In the genomic region with DNA sequence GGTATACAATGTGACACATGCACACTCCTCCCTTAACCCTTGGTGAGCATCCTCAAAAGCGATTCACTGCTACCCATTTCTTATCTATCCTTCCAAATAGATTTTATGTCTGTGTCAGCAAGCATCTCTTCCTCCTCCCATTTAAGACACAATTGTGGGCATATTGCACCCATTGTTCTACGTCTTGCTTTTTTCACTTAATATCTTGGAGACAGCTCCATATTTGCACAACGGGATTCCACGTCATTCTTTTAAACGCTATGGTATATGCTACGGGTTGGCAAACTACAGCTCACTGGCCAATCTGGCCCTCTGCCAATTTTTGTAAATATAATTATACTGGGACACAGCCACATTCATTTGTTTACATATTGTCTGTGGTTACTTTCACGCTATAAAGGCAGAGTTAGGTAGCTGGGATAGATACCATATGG, we compare ENCODE assay signal across 8 cellular contexts.
DNase-seq lines count a peak whose midpoint lies in the region; ATAC-seq and TF ChIP-seq lines count a peak whose summit lies in the region.

No MANE protein-coding gene starts in this region.

- DNase-seq in GM03348 (ENCODE audit: low spot score) = peak; percentile 29
- peak; percentile 56 for DNase-seq in NCI-H2029 treated with DMSO at 0.1 percent for 48 hours (lab: John Stamatoyannopoulos, UW)
- DNase-seq in mesothelial cell of epicardium (ENCODE audit: low spot score in 2 of 2, unreplicated experiment in 2 of 2) = no peak
- DNase-seq in hypothalamus (lab: John Stamatoyannopoulos, UW) = no peak
- no peak for DNase-seq in GM10248 (ENCODE audit: extremely low spot score)
- DNase-seq in H7 = no peak

- no peaks in the 10 kb centered on the region for H3K27me3 ChIP-seq in H7 (ENCODE audit: control insufficient read depth, insufficient read depth, low read length)

- peak overlapping the region; percentile 85 for H3K27ac ChIP-seq in angular gyrus (ENCODE audit: low read depth, low read length)

- CTCF ChIA-PET in GM10248 (lab: Yijun Ruan, JAX) = interaction anchor here (0.9 to 8.1 kb wide), 8 partner anchors 8 to 198 kb away, joined by 3 to 104 read pairs (median 17); no protein-coding TSS in a partner anchor

- H3K27me3 Mint-ChIP-seq in mesothelial cell of epicardium (ENCODE audit: low read depth) = no peaks in the 10 kb centered on the region

- H3K36me3 ChIP-seq in H7 (replicated peaks; ENCODE audit: control insufficient read depth, insufficient read depth, low read length) = no peaks in the 10 kb centered on the region; the same call in 1 of the 2 replicates

- no peaks in the 10 kb centered on the region for H3K9me3 Mint-ChIP-seq in mesothelial cell of epicardium

- peaks cover 74% of the 10 kb centered on the region for H3K4me1 Mint-ChIP-seq in mesothelial cell of epicardium

- H3K27ac Mint-ChIP-seq in mesothelial cell of epicardium = peak overlapping the region; percentile 95

- peaks cover 3% of the 10 kb centered on the region for H3K36me3 Mint-ChIP-seq in mesothelial cell of epicardium

- POLR2A ChIA-PET in GM10248 (lab: Yijun Ruan, JAX) = interaction anchor here (0.5 to 3.1 kb wide), 8 partner anchors 11 to 134 kb away, joined by 3 to 13 read pairs (median 6); no protein-coding TSS in a partner anchor

- H3K4me3 ChIP-seq in H7 (ENCODE audit: insufficient read depth, low read depth, low read length) = no peak overlapping the region

- TF ChIP-seq CTCF in mesothelial cell of epicardium (IDR thresholded peaks at IDR 0.05; ENCODE audit: unreplicated experiment) = no peak
- no peak for TF ChIP-seq CTCF in GM10248 (IDR thresholded peaks at IDR 0.05; ENCODE audit: control extremely low read depth, extremely low read depth, low read depth, missing control alignments)

- no peak for ATAC-seq in GM21381 (IDR thresholded peaks at IDR 0.05; ENCODE audit: unreplicated experiment)

- peak overlapping the region; percentile 19 for H3K4me3 Mint-ChIP-seq in mesothelial cell of epicardium

Comparison
In these comparisons a context has a peak if more than half of its experiments do, and no peak if none do; other contexts are left out.
1. DNase-seq: peak in GM03348 (single experiment) and NCI-H2029 treated with DMSO at 0.1 percent for 48 hours (single experiment); none in mesothelial cell of epicardium (0 of 2), hypothalamus (0 of 51), GM10248 (single experiment) and H7 (single experiment).